12 cellular contexts compared by ENCODE assay signal in the genomic region with DNA sequence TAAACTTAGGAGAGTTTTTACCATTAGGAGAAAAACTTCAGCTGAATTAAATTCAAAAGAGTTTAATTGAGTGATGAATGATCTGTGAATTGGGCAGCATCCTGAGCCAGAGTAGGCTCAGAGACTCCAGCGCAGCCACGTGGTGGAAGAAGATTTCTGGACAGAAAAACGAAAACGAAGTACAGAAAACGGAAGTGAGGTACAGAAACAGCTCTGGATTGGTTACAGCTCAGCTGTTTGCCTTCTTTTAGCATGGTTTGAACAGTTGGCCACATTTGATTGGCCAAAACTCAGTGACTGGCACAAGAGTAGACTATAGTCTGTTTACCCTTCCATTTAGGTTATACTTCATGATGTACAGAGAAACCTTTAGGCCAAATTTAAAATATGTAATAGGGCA.
DNase-seq lines count a peak whose midpoint lies in the region; ATAC-seq and TF ChIP-seq lines count a peak whose summit lies in the region.
"Had no signal": no experiment of that assay in that cellular context is flagged by ENCODE, and none has a peak within 500 bp of the region (broad histone marks: within the 10 kb centered on the region; RNA-seq: fewer than 3 reads in every experiment).

No MANE protein-coding gene starts in this region.

- 0 out of 2 replicates have a peak overlapping the region, but pooled peaks have one; percentile 27 for H2AFZ ChIP-seq in MM.1S (ENCODE audit: low read length)

- peaks cover 13% of the 10 kb centered on the region; the same call in 1 of the 2 replicates for H3F3A ChIP-seq in MM.1S (ENCODE audit: insufficient read depth, low read length)

- H3K4me1 ChIP-seq in MM.1S (ENCODE audit: low read length): peaks cover 25% of the 10 kb centered on the region

- H3K4me3 ChIP-seq in MM.1S (ENCODE audit: low read length) (no peak overlapping the region), cardiac fibroblast (replicated peaks in 1 of 2; ENCODE audit: low read depth in 2 of 2, low read length in 2 of 2) (no peak overlapping the region), WERI-Rb-1 (ENCODE audit: low read depth, low read length) (no peak overlapping the region)
- H3K4me3 ChIP-seq: BLaER1 treated with 17β-estradiol and CSF1 and Interleukin-3, amounts not matched to agents 10 nM and 100 nM had no signal

- no peak for ATAC-seq in HG02938 (IDR thresholded peaks at IDR 0.05; ENCODE audit: unreplicated experiment)
- ATAC-seq: T-cell had no signal

- no peaks in the 10 kb centered on the region for H4K20me1 ChIP-seq in MM.1S (ENCODE audit: insufficient read depth, low read length)
- H4K20me1 ChIP-seq: BLaER1 treated with 17β-estradiol and CSF1 and Interleukin-3, amounts not matched to agents 10 nM and 100 nM had no signal

- H3K9me2 ChIP-seq in MM.1S (replicated peaks; ENCODE audit: insufficient read depth, low read length): no peaks in the 10 kb centered on the region

- H3K36me3 ChIP-seq in MM.1S (replicated peaks; ENCODE audit: insufficient read depth, low read length): no peaks in the 10 kb centered on the region
- no peaks in the 10 kb centered on the region for H3K36me3 ChIP-seq in WERI-Rb-1
- H3K36me3 ChIP-seq: BLaER1 treated with 17β-estradiol and CSF1 and Interleukin-3, amounts not matched to agents 10 nM and 100 nM had no signal

- peak overlapping the region in 2 of 3 experiments; percentile 88 to 99 for H3K27ac Mint-ChIP-seq in nephron
- H3K27ac Mint-ChIP-seq: activated T-cell treated with anti-CD3 and anti-CD28 coated beads, Interleukin-2, amount 50 U/mL, for 24 hours; T-cell had no signal

- peaks cover 52% of the 10 kb centered on the region for H3K4me1 Mint-ChIP-seq in nephron

- H3K9me3 ChIP-seq in MM.1S (replicated peaks; ENCODE audit: insufficient read depth, low read length) (no peaks in the 10 kb centered on the region), WERI-Rb-1 (ENCODE audit: severe bottlenecking) (no peaks in the 10 kb centered on the region)
- H3K9me3 ChIP-seq: BLaER1 treated with 17β-estradiol and CSF1 and Interleukin-3, amounts not matched to agents 10 nM and 100 nM had no signal

- DNase-seq in A172 (ENCODE audit: low spot score) (peak; percentile 79), MM.1S (peak; percentile 62), cardiac fibroblast (ENCODE audit: low read depth in 2 of 2) (peak; percentile 64 to 75), WERI-Rb-1 (no peak), UCSD-AML1 (lab: John Stamatoyannopoulos, UW; ENCODE audit: unreplicated experiment) (no peak)
- no peak for DNase-seq in activated naive CD4-positive, alpha-beta T cell treated with Interleukin-2 at 50 U/mL for 16 hours
- DNase-seq: activated T-cell treated with anti-CD3 and anti-CD28 coated beads, Interleukin-2, amount 50 U/mL, for 24 hours; stimulated activated CD8-positive, alpha-beta memory T cell treated with anti-CD3 and anti-CD28 coated beads, Interleukin-4, amount 100 ng/mL, for 48 hours; T-cell had no signal

- H3K27ac ChIP-seq in MM.1S (ENCODE audit: low read length) (no peak overlapping the region), WERI-Rb-1 (no peak overlapping the region)
- H3K27ac ChIP-seq: BLaER1 treated with 17β-estradiol and CSF1 and Interleukin-3, amounts not matched to agents 10 nM and 100 nM had no signal

- H3K9ac ChIP-seq in MM.1S (ENCODE audit: low read length): no peak overlapping the region
- H3K9ac ChIP-seq: BLaER1 treated with 17β-estradiol and CSF1 and Interleukin-3, amounts not matched to agents 10 nM and 100 nM had no signal

- TF ChIP-seq CTCF in MM.1S (IDR thresholded peaks at IDR 0.05; ENCODE audit: low read length) (no peak), cardiac fibroblast (IDR thresholded peaks at IDR 0.05; ENCODE audit: low read depth, low read length) (no peak), nephron (IDR thresholded peaks at IDR 0.05; ENCODE audit: unreplicated experiment in 3 of 3) (no peak), WERI-Rb-1 (IDR thresholded peaks at IDR 0.05; ENCODE audit: low read depth, low read length) (no peak)

- H3K36me3 Mint-ChIP-seq in nephron (ENCODE audit: low read depth): no peaks in the 10 kb centered on the region
- H3K36me3 Mint-ChIP-seq: T-cell had no signal

- no peaks in the 10 kb centered on the region for H3K9me3 Mint-ChIP-seq in nephron
- H3K9me3 Mint-ChIP-seq: activated T-cell treated with anti-CD3 and anti-CD28 coated beads, Interleukin-2, amount 50 U/mL, for 24 hours; T-cell had no signal

- H3K79me2 ChIP-seq in MM.1S (ENCODE audit: low read length): no peaks in the 10 kb centered on the region

- no peaks in the 10 kb centered on the region for H3K27me3 Mint-ChIP-seq in nephron (ENCODE audit: low read depth)
- H3K27me3 Mint-ChIP-seq: activated T-cell treated with anti-CD3 and anti-CD28 coated beads, Interleukin-2, amount 50 U/mL, for 24 hours; T-cell had no signal

- peak overlapping the region; percentile 32; the same call in 1 of the 2 replicates for H3K4me2 ChIP-seq in MM.1S (ENCODE audit: low read depth, low read length)
- H3K4me2 ChIP-seq: BLaER1 treated with 17β-estradiol and CSF1 and Interleukin-3, amounts not matched to agents 10 nM and 100 nM had no signal

- H3K27me3 ChIP-seq in MM.1S (replicated peaks; ENCODE audit: insufficient read depth, low read length) (no peaks in the 10 kb centered on the region), WERI-Rb-1 (ENCODE audit: insufficient read depth, low read depth, severe bottlenecking) (no peaks in the 10 kb centered on the region)
- H3K27me3 ChIP-seq: BLaER1 treated with 17β-estradiol and CSF1 and Interleukin-3, amounts not matched to agents 10 nM and 100 nM had no signal

- no peak overlapping the region for H3K4me3 Mint-ChIP-seq in nephron
- H3K4me3 Mint-ChIP-seq: activated T-cell treated with anti-CD3 and anti-CD28 coated beads, Interleukin-2, amount 50 U/mL, for 24 hours; T-cell had no signal

Comparison
In these comparisons a context has a peak if more than half of its experiments do, and no peak if none do; other contexts are left out.
1. DNase-seq: peak in A172 (single experiment), MM.1S (single experiment) and cardiac fibroblast (2 of 2); none in WERI-Rb-1 (single experiment), activated naive CD4-positive, alpha-beta T cell treated with Interleukin-2 at 50 U/mL for 16 hours (single experiment) and UCSD-AML1 (single experiment).